Comparison of ENCODE assay signal across 19 cellular contexts in genomic region chr17:1871743-1872142, GRCh38. TPM values are rescaled to one million over a fixed set of nuclear protein-coding genes. Genes with fewer than 3 reads are reported as not detected.
DNase-seq lines count a peak whose midpoint lies in the region; ATAC-seq and TF ChIP-seq lines count a peak whose summit lies in the region.
"Had no signal": no experiment of that assay in that cellular context is flagged by ENCODE, and none has a peak within 500 bp of the region (broad histone marks: within the 10 kb centered on the region; RNA-seq: fewer than 3 reads in every experiment).

No MANE protein-coding gene starts in this region.

- H3K36me3 Mint-ChIP-seq in activated CD4-positive, alpha-beta T cell treated with anti-CD3 and anti-CD28 coated beads, Interleukin-2, amount 10 ng/mL, durations not matched to agents 24 days and 14 days (ENCODE audit: low read depth), result peaks cover 59% of the 10 kb centered on the region
- H3K36me3 Mint-ChIP-seq in T-cell (peaks cover 30% of the 10 kb centered on the region), glutamatergic neuron (ENCODE audit: unreplicated experiment) (no peaks in the 10 kb centered on the region)
- H3K36me3 Mint-ChIP-seq in activated naive CD4-positive, alpha-beta T cell treated with anti-CD3 and anti-CD28 coated beads, Interleukin-2, amount 50 U/mL, for 72 hours, result peaks cover 12 to 39% of the 10 kb centered on the region in 2 donors

- CTCF ChIA-PET in T-cell (lab: Charles Lee), result interaction anchor here in 1 of 2 donors (0.6 kb wide), 1 partner anchor 336 kb away, joined by 3 read pairs; no protein-coding TSS in a partner anchor

- peaks cover 74% of the 10 kb centered on the region for H3K4me1 Mint-ChIP-seq in activated CD4-positive, alpha-beta T cell treated with anti-CD3 and anti-CD28 coated beads, Interleukin-2, amount 10 ng/mL, durations not matched to agents 24 days and 14 days
- H3K4me1 Mint-ChIP-seq in T-cell (peaks cover 57 to 71% (median 68%) of the 10 kb centered on the region in 3 donors), glutamatergic neuron (ENCODE audit: low read depth, unreplicated experiment) (no peaks in the 10 kb centered on the region)

- H3K4me2 ChIP-seq in neural cell (ENCODE audit: low read length), result no peak overlapping the region

- DNase-seq in activated CD4-positive, alpha-beta T cell treated with anti-CD3 and anti-CD28 coated beads, Interleukin-2, amount 10 ng/mL, durations not matched to agents 24 days and 14 days, result peak; percentile 89
- DNase-seq in activated CD4-positive, alpha-beta T cell treated with anti-CD3 and anti-CD28 coated beads, Interleukin-2, amount 50 U/mL, for 48 hours, result no peak
- DNase-seq in T-cell (peak in 28 of 34 experiments; percentile 14 to 69 (median 41)), NCI-H146 treated with DMSO at 0.1 percent for 48 hours (lab: John Stamatoyannopoulos, UW; ENCODE audit: unreplicated experiment) (no peak), glutamatergic neuron (no peak), COR-L47 (lab: John Stamatoyannopoulos, UW) (no peak)
- DNase-seq in activated naive CD4-positive, alpha-beta T cell treated with anti-CD3 and anti-CD28 coated beads, Interleukin-2, amount 50 U/mL, for 72 hours (ENCODE audit: low spot score in 2 of 2), result peak in 1 of 2 donors; percentile 20
- DNase-seq: activated CD8-positive, alpha-beta memory T cell treated with anti-CD3 and anti-CD28 coated beads, Interleukin-2, amount 50 U/mL, for 48 hours; amygdala; effector CD8-positive, alpha-beta T cell; IMR-90; NCI-H187; NK-92 treated with Interleukin-12 subunit alpha and Interleukin-12 subunit beta, amount 100 ng/mL, for 24 hours; posterior cingulate gyrus; RPMI8226; stimulated activated CD4-positive, alpha-beta T cell treated with anti-CD3 and anti-CD28 coated beads, Interleukin-2, amount 100 ng/mL, for 48 hours had no signal

- no peaks in the 10 kb centered on the region for H3K9me3 Mint-ChIP-seq in activated CD4-positive, alpha-beta T cell treated with anti-CD3 and anti-CD28 coated beads, Interleukin-2, amount 10 ng/mL, durations not matched to agents 24 days and 14 days
- H3K9me3 Mint-ChIP-seq in T-cell (no peaks in the 10 kb centered on the region), glutamatergic neuron (ENCODE audit: unreplicated experiment) (peaks cover 1% of the 10 kb centered on the region)
- H3K9me3 Mint-ChIP-seq in activated naive CD4-positive, alpha-beta T cell treated with anti-CD3 and anti-CD28 coated beads, Interleukin-2, amount 50 U/mL, for 72 hours, result no peaks in the 10 kb centered on the region

- ATAC-seq in T-cell (replicated peaks in 1 of 4), result peak; percentile 50 to 82 (median 52)
- peak; percentile 25 to 62 for ATAC-seq in activated naive CD4-positive, alpha-beta T cell treated with anti-CD3 and anti-CD28 coated beads, Interleukin-2, amount 50 U/mL, for 72 hours

- no peaks in the 10 kb centered on the region for H3F3A ChIP-seq in neural cell (ENCODE audit: insufficient read depth, low read length, poor library complexity, severe bottlenecking)

- no peak for TF ChIP-seq CTCF in neural cell (IDR thresholded peaks at IDR 0.05; ENCODE audit: poor library complexity, severe bottlenecking)
- TF ChIP-seq CTCF in glutamatergic neuron (IDR thresholded peaks at IDR 0.05; ENCODE audit: partially characterized antibody, unreplicated experiment), result no peak

- H3K9me3 ChIP-seq in neural cell (ENCODE audit: low read length), result no peaks in the 10 kb centered on the region

- H3K27me3 Mint-ChIP-seq in activated CD4-positive, alpha-beta T cell treated with anti-CD3 and anti-CD28 coated beads, Interleukin-2, amount 10 ng/mL, durations not matched to agents 24 days and 14 days, result no peaks in the 10 kb centered on the region
- H3K27me3 Mint-ChIP-seq in T-cell (no peaks in the 10 kb centered on the region), glutamatergic neuron (ENCODE audit: unreplicated experiment) (no peaks in the 10 kb centered on the region)

- H3K27ac ChIP-seq in neural cell (ENCODE audit: low read length), result peak overlapping the region; percentile 25
- H3K27ac ChIP-seq: VCaP had no signal

- no peak for TF ChIP-seq EP300 in neural cell (conservative IDR thresholded peaks at IDR 0.05; ENCODE audit: poor library complexity, severe bottlenecking)

- no peak for TF ChIP-seq RAD21 in neural cell (conservative IDR thresholded peaks at IDR 0.05)

- H3K36me3 ChIP-seq in neural cell (ENCODE audit: insufficient read depth, low read length), result no peaks in the 10 kb centered on the region

- no peak overlapping the region for H2AFZ ChIP-seq in neural cell (ENCODE audit: low read depth, low read length)

- H3K27ac Mint-ChIP-seq in activated CD4-positive, alpha-beta T cell treated with anti-CD3 and anti-CD28 coated beads, Interleukin-2, amount 10 ng/mL, durations not matched to agents 24 days and 14 days, result peak overlapping the region; percentile 92
- peak overlapping the region; percentile 91 to 92 for H3K27ac Mint-ChIP-seq in T-cell
- peak overlapping the region; percentile 69 to 79 for H3K27ac Mint-ChIP-seq in activated naive CD4-positive, alpha-beta T cell treated with anti-CD3 and anti-CD28 coated beads, Interleukin-2, amount 50 U/mL, for 72 hours
- H3K27ac Mint-ChIP-seq in glutamatergic neuron (ENCODE audit: unreplicated experiment), result no peak overlapping the region

- intact Hi-C loops in activated CD4-positive, alpha-beta T cell treated with anti-CD3 and anti-CD28 coated beads, Interleukin-2, amount 10 ng/mL, durations not matched to agents 24 days and 14 days (cut with micrococcal nuclease), result loop anchor here (2.0 to 5.0 kb wide), 3 partner anchors 155 to 396 kb away; no protein-coding TSS in a partner anchor

- no peaks in the 10 kb centered on the region for H4K20me1 ChIP-seq in neural cell (ENCODE audit: insufficient read depth)

- H3K79me2 ChIP-seq in neural cell (replicated peaks; ENCODE audit: insufficient read depth, low read length), result no peaks in the 10 kb centered on the region

- no peaks in the 10 kb centered on the region for H3K9me2 ChIP-seq in neural cell (ENCODE audit: insufficient read depth, low read length)

- POLR2A ChIA-PET in T-cell (lab: Charles Lee), result interaction anchor here in 1 of 2 donors (0.6 to 1.0 kb wide), 2 partner anchors 10 to 734 kb away, joined by 3 read pairs; no protein-coding TSS in a partner anchor

- H3K4me3 ChIP-seq in neural cell (ENCODE audit: low read length), result no peak overlapping the region
- H3K4me3 ChIP-seq: skin epidermis had no signal

- H3K9ac ChIP-seq in neural cell (ENCODE audit: low read length), result no peak overlapping the region

- H3K27me3 ChIP-seq in neural cell (ENCODE audit: insufficient read depth, low read depth, low read length), result no peaks in the 10 kb centered on the region

- H3K4me3 Mint-ChIP-seq in activated CD4-positive, alpha-beta T cell treated with anti-CD3 and anti-CD28 coated beads, Interleukin-2, amount 10 ng/mL, durations not matched to agents 24 days and 14 days, result peak overlapping the region; percentile 72
- H3K4me3 Mint-ChIP-seq in T-cell (peak overlapping the region; percentile 54 to 70 (median 70)), glutamatergic neuron (ENCODE audit: unreplicated experiment) (no peak overlapping the region)

TF ChIP-seq in neural cell, 6 proteins besides CTCF, POLR2A, EP300 and RAD21:
- TF ChIP-seq REST (IDR thresholded peaks at IDR 0.05; ENCODE audit: borderline replicate concordance) (no peak), TAF1 (IDR thresholded peaks at IDR 0.05; ENCODE audit: low read depth) (no peak), SMC3 (conservative IDR thresholded peaks at IDR 0.05; ENCODE audit: poor library complexity) (no peak), MXI1 (conservative IDR thresholded peaks at IDR 0.05; ENCODE audit: poor library complexity, severe bottlenecking) (no peak), POLR2AphosphoS5 (IDR thresholded peaks at IDR 0.05) (no peak), EZH2 (IDR thresholded peaks at IDR 0.05; ENCODE audit: borderline replicate concordance, insufficient read depth, low read length, poor library complexity, severe bottlenecking) (no peak)

RNA-seq across cellular contexts. Expression of gene RPA1, which starts 41.9 kb away (rescaled TPM):
- 234 and 238 TPM in 2 replicates for total RNA-seq in activated CD4-positive, alpha-beta T cell treated with anti-CD3 and anti-CD28 coated beads, Interleukin-2, amount 10 ng/mL, durations not matched to agents 24 days and 14 days
- total RNA-seq in T-cell, result 100 to 1,000 TPM in 3 of 5 donors, 10 to 100 TPM in 2; 78.9 to 124 (median 107) TPM
- total RNA-seq in activated naive CD4-positive, alpha-beta T cell treated with anti-CD3 and anti-CD28 coated beads, Interleukin-2, amount 50 U/mL, for 72 hours, result 100 to 1,000 TPM; 118 to 174 TPM
- 8.4 and 8.9 TPM in 2 replicates for polyA plus RNA-seq in neural cell
- polyA minus RNA-seq in neural cell, result 16.1 and 21.5 TPM in 2 replicates
- total RNA-seq in glutamatergic neuron (ENCODE audit: unreplicated experiment), result 43.4 TPM

RNA-seq across cellular contexts. Expression of gene SMYD4, which starts 42.0 kb away (rescaled TPM):
- 27.1 and 30.7 TPM in 2 replicates for total RNA-seq in activated CD4-positive, alpha-beta T cell treated with anti-CD3 and anti-CD28 coated beads, Interleukin-2, amount 10 ng/mL, durations not matched to agents 24 days and 14 days
- 10 to 100 TPM; 24.4 to 42.7 (median 38.5) TPM for total RNA-seq in T-cell
- 10 to 100 TPM; 18.5 to 19.8 TPM for total RNA-seq in activated naive CD4-positive, alpha-beta T cell treated with anti-CD3 and anti-CD28 coated beads, Interleukin-2, amount 50 U/mL, for 72 hours
- polyA plus RNA-seq in neural cell, result 6.8 and 12.9 TPM in 2 replicates
- polyA minus RNA-seq in neural cell, result 14.6 and 15.0 TPM in 2 replicates
- 11.4 TPM for total RNA-seq in glutamatergic neuron (ENCODE audit: unreplicated experiment)

Comparison
In these comparisons a context has a peak if more than half of its experiments do, and no peak if none do; other contexts are left out.
1. DNase-seq: peak in activated CD4-positive, alpha-beta T cell treated with anti-CD3 and anti-CD28 coated beads, Interleukin-2, amount 10 ng/mL, durations not matched to agents 24 days and 14 days (single experiment) and T-cell (28 of 34); none in activated CD4-positive, alpha-beta T cell treated with anti-CD3 and anti-CD28 coated beads, Interleukin-2, amount 50 U/mL, for 48 hours (0 of 2), NCI-H146 treated with DMSO at 0.1 percent for 48 hours (single experiment), glutamatergic neuron (single experiment) and COR-L47 (single experiment).